ENCODE assay signal across 8 cellular contexts in the genomic region with DNA sequence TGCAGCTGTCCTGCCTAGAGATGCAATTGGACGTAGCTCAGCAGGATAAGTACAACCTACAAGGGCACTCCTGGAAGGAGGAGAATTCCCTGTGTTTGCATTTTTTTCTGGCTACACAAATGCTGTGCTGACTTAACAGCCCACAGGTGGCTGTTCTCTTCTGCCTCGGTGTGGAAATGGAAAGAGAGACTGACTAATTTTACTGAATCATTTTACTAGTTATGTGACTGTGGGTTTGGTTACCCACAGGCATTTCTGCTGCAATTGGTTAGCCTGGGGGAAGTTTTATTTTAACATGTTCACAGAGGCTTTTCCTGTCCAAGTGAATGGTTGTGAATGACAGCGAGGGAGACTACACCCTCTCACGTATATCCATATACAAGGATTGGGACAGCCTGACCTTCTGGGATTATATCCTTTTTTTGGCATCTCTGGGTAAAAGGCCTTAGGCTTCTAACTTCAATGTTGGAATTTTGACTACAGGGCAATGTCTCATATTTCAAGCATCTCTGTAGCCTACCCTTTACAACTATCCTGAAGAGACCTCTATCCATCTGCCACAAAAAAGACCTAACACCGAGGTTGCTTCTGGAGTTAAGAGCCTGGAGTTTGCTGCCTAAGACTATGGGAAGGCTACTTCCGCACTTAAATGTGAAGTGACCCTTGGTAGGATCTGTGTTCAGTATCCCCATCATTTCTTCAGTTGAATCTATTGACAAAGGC.
DNase-seq lines count a peak whose midpoint lies in the region; ATAC-seq and TF ChIP-seq lines count a peak whose summit lies in the region.

No MANE protein-coding gene starts in this region.

- DNase-seq in AG09319 (ENCODE audit: extremely low read depth, low read depth) (peak; percentile 46), SW480 (ENCODE audit: low spot score) (peak; percentile 80), kidney glomerular epithelial cell (lab: John Stamatoyannopoulos, UW) (peak; percentile 88), DMS153 treated with DMSO at 0.1 percent for 48 hours (lab: John Stamatoyannopoulos, UW; ENCODE audit: unreplicated experiment) (no peak), HuH-7.5 (ENCODE audit: low spot score) (no peak), D341Med (ENCODE audit: low spot score) (no peak)

- no peak for TF ChIP-seq CTCF in AG09319 (IDR thresholded peaks at IDR 0.05; ENCODE audit: low read depth, low read length)

- ATAC-seq in GM19351 (IDR thresholded peaks at IDR 0.05; ENCODE audit: unreplicated experiment), result peak; percentile 85
- ATAC-seq in HG03175 (IDR thresholded peaks at IDR 0.05; ENCODE audit: unreplicated experiment), result peak; percentile 79

Comparison
In these comparisons a context has a peak if more than half of its experiments do, and no peak if none do; other contexts are left out.
1. DNase-seq: peak in AG09319 (single experiment), SW480 (single experiment) and kidney glomerular epithelial cell (single experiment); none in DMS153 treated with DMSO at 0.1 percent for 48 hours (single experiment), HuH-7.5 (single experiment) and D341Med (single experiment).